11 cellular contexts compared by ENCODE assay signal in genomic region chr6:13005994-13006393, GRCh38.
"Had no signal": no experiment of that assay in that cellular context is flagged by ENCODE, and none has a peak within 500 bp of the region (broad histone marks: within the 10 kb centered on the region; RNA-seq: fewer than 3 reads in every experiment).

No MANE protein-coding gene starts in this region.

- H3K9me3 ChIP-seq: stomach, thoracic aorta had no signal

- H3K4me3 Mint-ChIP-seq: activated T-helper 17 cell treated with anti-CD3 and anti-CD28 coated beads, Interleukin-2, amount 50 U/mL, for 72 hours; naive thymus-derived CD4-positive, alpha-beta T cell had no signal

- H3K27ac ChIP-seq: parathyroid adenoma, stomach, thoracic aorta had no signal

- H3K27ac Mint-ChIP-seq: activated T-helper 17 cell treated with anti-CD3 and anti-CD28 coated beads, Interleukin-2, amount 50 U/mL, for 72 hours; naive thymus-derived CD4-positive, alpha-beta T cell had no signal

- H3K4me1 Mint-ChIP-seq: activated T-helper 17 cell treated with anti-CD3 and anti-CD28 coated beads, Interleukin-2, amount 50 U/mL, for 72 hours had no signal

- H3K9me3 Mint-ChIP-seq: activated T-helper 17 cell treated with anti-CD3 and anti-CD28 coated beads, Interleukin-2, amount 50 U/mL, for 72 hours; naive thymus-derived CD4-positive, alpha-beta T cell had no signal

- H3K27me3 ChIP-seq: stomach had no signal

- H3K4me3 ChIP-seq: stomach, thoracic aorta had no signal

- H3K4me1 ChIP-seq: parathyroid adenoma, stomach had no signal

- DNase-seq: activated CD4-positive, alpha-beta T cell treated with anti-CD3 and anti-CD28 coated beads, Interleukin-2, amount 50 U/mL, for 1 hour; activated naive CD4-positive, alpha-beta T cell treated with anti-CD3 and anti-CD28 coated beads, Interleukin-2, amount 50 U/mL, for 16 hours; activated T-cell treated with anti-CD3 and anti-CD28 coated beads for 4 hours; effector memory CD4-positive, alpha-beta T cell; mammary epithelial cell; naive thymus-derived CD4-positive, alpha-beta T cell; stimulated activated CD4-positive, alpha-beta T cell treated with anti-CD3 and anti-CD28 coated beads, Interleukin-4, amount 100 ng/mL, for 4 hours; stomach had no signal

- ATAC-seq: activated T-helper 17 cell treated with anti-CD3 and anti-CD28 coated beads, Interleukin-2, amount 50 U/mL, for 72 hours; naive thymus-derived CD4-positive, alpha-beta T cell had no signal

- H3K36me3 Mint-ChIP-seq: naive thymus-derived CD4-positive, alpha-beta T cell had no signal
